In genomic region chr1:78420185-78420584, GRCh38 we compare ENCODE assay signal across 25 cellular contexts.
"Had no signal": no experiment of that assay in that cellular context is flagged by ENCODE, and none has a peak within 500 bp of the region (broad histone marks: within the 10 kb centered on the region; RNA-seq: fewer than 3 reads in every experiment).

No MANE protein-coding gene starts in this region.

- H3K27ac ChIP-seq: epithelial cell of prostate, heart right ventricle, left lung, lower lobe of right lung, WERI-Rb-1 had no signal

- H3K27me3 ChIP-seq: heart right ventricle, left lung, tibial nerve had no signal

- H3K4me1 ChIP-seq: heart right ventricle, left lung, lower lobe of right lung had no signal

- H3K36me3 Mint-ChIP-seq: activated CD4-positive, alpha-beta memory T cell treated with anti-CD3 and anti-CD28 coated beads for 36 hours; activated naive CD4-positive, alpha-beta T cell treated with anti-CD3 and anti-CD28 coated beads, Interleukin-2, amount 10 ng/mL, durations not matched to agents 7 days and 5 days; naive thymus-derived CD8-positive, alpha-beta T cell had no signal

- H3K4me1 Mint-ChIP-seq: activated CD4-positive, alpha-beta T cell treated with anti-CD3 and anti-CD28 coated beads, Interleukin-2, amount 10 ng/mL, durations not matched to agents 24 days and 14 days; activated naive CD4-positive, alpha-beta T cell treated with anti-CD3 and anti-CD28 coated beads, Interleukin-2, amount 10 ng/mL, durations not matched to agents 7 days and 5 days; central memory CD8-positive, alpha-beta T cell; naive thymus-derived CD8-positive, alpha-beta T cell; T-helper 17 cell had no signal

- H3K9me3 Mint-ChIP-seq: activated CD4-positive, alpha-beta memory T cell treated with anti-CD3 and anti-CD28 coated beads for 36 hours; activated CD4-positive, alpha-beta T cell treated with anti-CD3 and anti-CD28 coated beads, Interleukin-2, amount 10 ng/mL, durations not matched to agents 24 days and 14 days; activated naive CD4-positive, alpha-beta T cell treated with anti-CD3 and anti-CD28 coated beads, Interleukin-2, amount 10 ng/mL, durations not matched to agents 7 days and 5 days; activated T-cell treated with anti-CD3 and anti-CD28 coated beads, Interleukin-2, amount 50 U/mL, for 24 hours; central memory CD8-positive, alpha-beta T cell had no signal

- H3K4me3 ChIP-seq: heart right ventricle, left lung, lower lobe of right lung, tibial nerve had no signal

- H3K36me3 ChIP-seq: heart right ventricle, left lung, lower lobe of right lung, tibial nerve, WERI-Rb-1 had no signal

- H3K27me3 Mint-ChIP-seq: activated CD4-positive, alpha-beta memory T cell treated with anti-CD3 and anti-CD28 coated beads for 36 hours; activated T-cell treated with anti-CD3 and anti-CD28 coated beads, Interleukin-2, amount 50 U/mL, for 24 hours; central memory CD8-positive, alpha-beta T cell; T-helper 17 cell had no signal

- H3K9me3 ChIP-seq: heart right ventricle, left lung, lower lobe of right lung, tibial nerve had no signal

- H3K4me3 Mint-ChIP-seq: activated CD4-positive, alpha-beta memory T cell treated with anti-CD3 and anti-CD28 coated beads for 36 hours; activated CD4-positive, alpha-beta T cell treated with anti-CD3 and anti-CD28 coated beads, Interleukin-2, amount 10 ng/mL, durations not matched to agents 24 days and 14 days; activated naive CD4-positive, alpha-beta T cell treated with anti-CD3 and anti-CD28 coated beads, Interleukin-2, amount 10 ng/mL, durations not matched to agents 7 days and 5 days; activated T-cell treated with anti-CD3 and anti-CD28 coated beads, Interleukin-2, amount 50 U/mL, for 24 hours; central memory CD8-positive, alpha-beta T cell; naive thymus-derived CD8-positive, alpha-beta T cell; T-helper 17 cell had no signal

- DNase-seq: activated CD4-positive, alpha-beta memory T cell treated with anti-CD3 and anti-CD28 coated beads for 36 hours; activated CD4-positive, alpha-beta T cell treated with anti-CD3 and anti-CD28 coated beads, Interleukin-2, amount 10 ng/mL, durations not matched to agents 24 days and 14 days; activated CD4-positive, CD25-positive, alpha-beta regulatory T cell treated with anti-CD3 and anti-CD28 coated beads, Interleukin-2, amount 50 U/mL, for 72 hours; activated CD8-positive, alpha-beta memory T cell treated with anti-CD3 and anti-CD28 coated beads, Interleukin-2, amount 50 U/mL, for 48 hours; activated gamma-delta T cell; activated naive CD4-positive, alpha-beta T cell treated with anti-CD3 and anti-CD28 coated beads, Interleukin-2, amount 10 ng/mL, durations not matched to agents 7 days and 5 days; activated T-cell treated with anti-CD3 and anti-CD28 coated beads, Interleukin-2, amount 50 U/mL, for 24 hours; amniotic stem cell; dermis blood vessel endothelial cell; effector CD4-positive, alpha-beta T cell; foreskin melanocyte; heart right ventricle; left lung; lower lobe of right lung; mesenchymal stem cell; naive thymus-derived CD8-positive, alpha-beta T cell; right cardiac atrium; stimulated activated CD4-positive, alpha-beta T cell treated with anti-CD3 and anti-CD28 coated beads, Interleukin-15, amount 100 ng/mL, for 24 hours; stimulated activated naive CD4-positive, alpha-beta T cell; T-helper 17 cell; T1000; WERI-Rb-1 had no signal

- H3K27ac Mint-ChIP-seq: activated CD4-positive, alpha-beta memory T cell treated with anti-CD3 and anti-CD28 coated beads for 36 hours; activated CD4-positive, alpha-beta T cell treated with anti-CD3 and anti-CD28 coated beads, Interleukin-2, amount 10 ng/mL, durations not matched to agents 24 days and 14 days; activated naive CD4-positive, alpha-beta T cell treated with anti-CD3 and anti-CD28 coated beads, Interleukin-2, amount 10 ng/mL, durations not matched to agents 7 days and 5 days; activated T-cell treated with anti-CD3 and anti-CD28 coated beads, Interleukin-2, amount 50 U/mL, for 24 hours; naive thymus-derived CD8-positive, alpha-beta T cell; T-helper 17 cell had no signal
